15 cellular contexts compared by ENCODE assay signal in genomic region chr17:34437188-34437587, GRCh38.
DNase-seq lines count a peak whose midpoint lies in the region; ATAC-seq and TF ChIP-seq lines count a peak whose summit lies in the region.
"Had no signal": no experiment of that assay in that cellular context is flagged by ENCODE, and none has a peak within 500 bp of the region (broad histone marks: within the 10 kb centered on the region; RNA-seq: fewer than 3 reads in every experiment).

No MANE protein-coding gene starts in this region.

- POLR2A ChIA-PET in WTC11 (lab: Charles Lee): no interaction called here

- H3K9me3 Mint-ChIP-seq in WTC11: no peaks in the 10 kb centered on the region
- H3K9me3 Mint-ChIP-seq: CD4-positive, CD25-positive, alpha-beta regulatory T cell; CD8-positive, alpha-beta T cell; H9 had no signal

- H3K27ac Mint-ChIP-seq in WTC11: no peak overlapping the region
- H3K27ac Mint-ChIP-seq: B cell; CD4-positive, CD25-positive, alpha-beta regulatory T cell; CD8-positive, alpha-beta T cell had no signal

- intact Hi-C loops in sciatic nerve (cut with DNase I): no loop called here

- CTCF ChIA-PET in WTC11 (lab: Charles Lee): interaction anchor here (2.1 to 2.4 kb wide), 2 partner anchors 18 to 105 kb away, joined by 9 read pairs; no protein-coding TSS in a partner anchor

- no peak overlapping the region for H3K4me3 Mint-ChIP-seq in WTC11
- H3K4me3 Mint-ChIP-seq: B cell; CD4-positive, CD25-positive, alpha-beta regulatory T cell; CD8-positive, alpha-beta T cell; H9 had no signal

- peaks cover 3% of the 10 kb centered on the region for H3K27me3 Mint-ChIP-seq in WTC11 (ENCODE audit: low read depth)

- peaks cover 14% of the 10 kb centered on the region for H3K4me1 Mint-ChIP-seq in WTC11
- H3K4me1 Mint-ChIP-seq: B cell; CD4-positive, CD25-positive, alpha-beta regulatory T cell had no signal

- no peak; the same call in 1 of the 2 replicates for ATAC-seq in WTC11
- ATAC-seq in sciatic nerve: no peak
- ATAC-seq: CD8-positive, alpha-beta T cell had no signal

- DNase-seq in NCI-H524 (lab: John Stamatoyannopoulos, UW) (peak; percentile 16 to 50), NCI-H524 treated with DMSO at 0.1 percent for 48 hours (lab: John Stamatoyannopoulos, UW) (no peak), NCI-H526 (lab: John Stamatoyannopoulos, UW) (peak; percentile 97), WTC11 (ENCODE audit: low spot score) (no peak), sciatic nerve (ENCODE audit: low spot score) (no peak), COR-L47 (lab: John Stamatoyannopoulos, UW) (no peak), nucleus accumbens (lab: John Stamatoyannopoulos, UW) (no peak)
- DNase-seq: CD4-positive, CD25-positive, alpha-beta regulatory T cell; CD8-positive, alpha-beta T cell; DMS 273 treated with DMSO at 0.1 percent for 48 hours; DMS79; EL; GF-D8; H9 had no signal

- H3K36me3 Mint-ChIP-seq in WTC11: no peaks in the 10 kb centered on the region
- H3K36me3 Mint-ChIP-seq: CD4-positive, CD25-positive, alpha-beta regulatory T cell; CD8-positive, alpha-beta T cell had no signal

- TF ChIP-seq CTCF in WTC11 (IDR thresholded peaks at IDR 0.05): no peak

TF ChIP-seq in WTC11, 78 proteins besides CTCF, POLR2A, EP300 and RAD21:
- TF ChIP-seq ZMAT4 (CRISPR knock-in tag; IDR thresholded peaks at IDR 0.05) (no peak), AR (CRISPR knock-in tag; IDR thresholded peaks at IDR 0.05) (no peak), ESRRA (CRISPR knock-in tag; IDR thresholded peaks at IDR 0.05; ENCODE audit: borderline replicate concordance) (no peak), ZNF416 (CRISPR knock-in tag; IDR thresholded peaks at IDR 0.05) (no peak), KAT7 (CRISPR knock-in tag; IDR thresholded peaks at IDR 0.05; ENCODE audit: borderline replicate concordance) (no peak), OVOL2 (CRISPR knock-in tag; IDR thresholded peaks at IDR 0.05; ENCODE audit: borderline replicate concordance) (no peak), HMGA2 (CRISPR knock-in tag; IDR thresholded peaks at IDR 0.05) (no peak), NR2C2 (CRISPR knock-in tag; IDR thresholded peaks at IDR 0.05) (no peak), STAT6 (CRISPR knock-in tag; conservative IDR thresholded peaks at IDR 0.05; ENCODE audit: low read depth) (no peak), USF2 (CRISPR knock-in tag; IDR thresholded peaks at IDR 0.05) (peak; percentile 62), NFE2L1 (CRISPR knock-in tag; IDR thresholded peaks at IDR 0.05) (no peak), CREB1 (CRISPR knock-in tag; IDR thresholded peaks at IDR 0.05) (no peak), GABPB1 (CRISPR knock-in tag; IDR thresholded peaks at IDR 0.05) (no peak)
- TF ChIP-seq, protein P1, sequence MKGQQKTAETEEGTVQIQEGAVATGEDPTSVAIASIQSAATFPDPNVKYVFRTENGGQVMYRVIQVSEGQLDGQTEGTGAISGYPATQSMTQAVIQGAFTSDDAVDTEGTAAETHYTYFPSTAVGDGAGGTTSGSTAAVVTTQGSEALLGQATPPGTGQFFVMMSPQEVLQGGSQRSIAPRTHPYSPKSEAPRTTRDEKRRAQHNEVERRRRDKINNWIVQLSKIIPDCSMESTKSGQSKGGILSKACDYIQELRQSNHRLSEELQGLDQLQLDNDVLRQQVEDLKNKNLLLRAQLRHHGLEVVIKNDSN (CRISPR knock-in tag; IDR thresholded peaks at IDR 0.05): peak; percentile 26; the same call in 1 of the 2 replicates
- TF ChIP-seq, protein P2, sequence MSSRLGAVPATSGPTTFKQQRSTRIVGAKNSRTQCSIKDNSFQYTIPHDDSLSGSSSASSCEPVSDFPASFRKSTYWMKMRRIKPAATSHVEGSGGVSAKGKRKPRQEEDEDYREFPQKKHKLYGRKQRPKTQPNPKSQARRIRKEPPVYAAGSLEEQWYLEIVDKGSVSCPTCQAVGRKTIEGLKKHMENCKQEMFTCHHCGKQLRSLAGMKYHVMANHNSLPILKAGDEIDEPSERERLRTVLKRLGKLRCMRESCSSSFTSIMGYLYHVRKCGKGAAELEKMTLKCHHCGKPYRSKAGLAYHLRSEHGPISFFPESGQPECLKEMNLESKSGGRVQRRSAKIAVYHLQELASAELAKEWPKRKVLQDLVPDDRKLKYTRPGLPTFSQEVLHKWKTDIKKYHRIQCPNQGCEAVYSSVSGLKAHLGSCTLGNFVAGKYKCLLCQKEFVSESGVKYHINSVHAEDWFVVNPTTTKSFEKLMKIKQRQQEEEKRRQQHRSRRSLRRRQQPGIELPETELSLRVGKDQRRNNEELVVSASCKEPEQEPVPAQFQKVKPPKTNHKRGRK (CRISPR knock-in tag; IDR thresholded peaks at IDR 0.05; ENCODE audit: borderline replicate concordance): no peak

Comparison
In these comparisons a context has a peak if more than half of its experiments do, and no peak if none do; other contexts are left out.
1. DNase-seq: peak in NCI-H524 (2 of 2) and NCI-H526 (2 of 2); none in NCI-H524 treated with DMSO at 0.1 percent for 48 hours (single experiment), WTC11 (single experiment), sciatic nerve (single experiment), COR-L47 (single experiment) and nucleus accumbens (0 of 56).